ENCODE assay signal across 8 cellular contexts in the genomic region with DNA sequence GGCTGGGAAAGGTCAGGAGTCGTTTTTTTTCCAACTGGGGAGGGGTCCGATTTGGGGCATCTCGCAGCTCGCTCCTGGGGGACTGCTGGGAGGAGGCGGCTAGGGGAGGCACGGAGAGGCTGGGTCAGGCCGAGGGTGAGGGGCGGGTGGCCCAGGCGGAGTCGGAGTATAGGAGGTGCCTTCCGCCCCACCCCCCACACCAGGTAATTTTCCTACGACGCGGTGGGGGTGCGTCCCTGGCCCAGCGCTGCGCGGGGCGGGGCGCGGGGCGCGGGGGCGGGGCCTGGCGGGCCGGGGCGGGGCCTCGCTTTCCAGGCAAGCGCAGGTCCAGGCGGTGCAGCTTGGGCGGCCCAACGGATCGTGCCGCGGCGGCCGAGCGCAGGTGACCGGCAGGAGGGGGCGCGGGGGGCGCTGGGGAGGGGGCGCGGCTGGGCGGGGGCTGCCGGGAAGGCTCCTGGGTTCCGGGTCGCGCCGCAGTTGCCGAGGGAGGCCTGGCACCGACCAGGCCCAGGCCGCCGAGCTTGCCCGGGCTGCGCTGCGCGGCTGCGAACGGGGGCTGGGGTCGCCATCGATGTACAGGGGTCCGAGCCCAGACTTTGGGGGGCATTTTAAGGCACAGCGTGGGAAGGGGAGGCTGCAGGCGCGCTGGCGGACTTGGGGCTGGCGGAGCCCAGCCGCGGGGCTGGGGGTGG. TPM values are rescaled to one million over a fixed set of nuclear protein-coding genes. Genes with fewer than 3 reads are reported as not detected.
A peak's percentile ranks its signal among the peaks of the same experiment; 100 is the strongest.
DNase-seq lines count a peak whose midpoint lies in the region; ATAC-seq and TF ChIP-seq lines count a peak whose summit lies in the region.

A gene with protein sequence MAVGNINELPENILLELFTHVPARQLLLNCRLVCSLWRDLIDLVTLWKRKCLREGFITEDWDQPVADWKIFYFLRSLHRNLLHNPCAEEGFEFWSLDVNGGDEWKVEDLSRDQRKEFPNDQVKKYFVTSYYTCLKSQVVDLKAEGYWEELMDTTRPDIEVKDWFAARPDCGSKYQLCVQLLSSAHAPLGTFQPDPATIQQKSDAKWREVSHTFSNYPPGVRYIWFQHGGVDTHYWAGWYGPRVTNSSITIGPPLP (plus strand): TSS at position 307 of the 692 bp plus-strand sequence. CDS start 959 bp downstream, outside the sequence.

- H3K4me1 ChIP-seq in adipocyte (ENCODE audit: control insufficient read depth, insufficient read depth, low read length), result peaks cover 4% of the 10 kb centered on the region
- H3K4me1 ChIP-seq in right atrium auricular region, result peaks cover 0 to 31% of the 10 kb centered on the region in 2 donors

- H3K79me2 ChIP-seq in SU-DHL-6 (ENCODE audit: insufficient read depth, low read length), result no peaks in the 10 kb centered on the region

- ATAC-seq in HG02759 (IDR thresholded peaks at IDR 0.05; ENCODE audit: unreplicated experiment) (peak; percentile 76), sciatic nerve (peak; percentile 53)

- no peaks in the 10 kb centered on the region for H3F3A ChIP-seq in SU-DHL-6 (ENCODE audit: insufficient read depth)

- H3K36me3 ChIP-seq in SU-DHL-6 (ENCODE audit: low read length) (no peaks in the 10 kb centered on the region), adipocyte (ENCODE audit: control insufficient read depth, insufficient read depth, low read length, severe bottlenecking) (no peaks in the 10 kb centered on the region), right atrium auricular region (peaks cover 17% of the 10 kb centered on the region)

- TF ChIP-seq CTCF in GM12875 (IDR thresholded peaks at IDR 0.05; ENCODE audit: borderline replicate concordance, insufficient read depth, low read depth, low read length) (no peak), SU-DHL-6 (IDR thresholded peaks at IDR 0.05; ENCODE audit: insufficient read depth, low read length, poor library complexity, severe bottlenecking) (no peak), right atrium auricular region (IDR thresholded peaks at IDR 0.05) (no peak)

- no peaks in the 10 kb centered on the region for H4K20me1 ChIP-seq in SU-DHL-6 (ENCODE audit: low read depth, low read length)

- H3K9me3 ChIP-seq in SU-DHL-6 (ENCODE audit: insufficient read depth, low read length) (no peaks in the 10 kb centered on the region), adipocyte (ENCODE audit: control insufficient read depth, low read length) (no peaks in the 10 kb centered on the region), right atrium auricular region (no peaks in the 10 kb centered on the region)

- H3K27ac ChIP-seq in SU-DHL-6 (ENCODE audit: low read depth, low read length) (no peak within 1 kb of the TSS), right atrium auricular region (peak within 1 kb of the TSS; percentile 65 to 79)

- DNase-seq in adipocyte (ENCODE audit: low read depth), result peak; percentile 73
- DNase-seq in right atrium auricular region (ENCODE audit: low spot score), result no peak
- DNase-seq in sciatic nerve (ENCODE audit: low spot score), result peak; percentile 80
- DNase-seq in NCI-H2081 treated with DMSO at 0.1 percent for 48 hours (lab: John Stamatoyannopoulos, UW), result no peak
- no peak for DNase-seq in GF-D8 (lab: John Stamatoyannopoulos, UW)

- no peaks in the 10 kb centered on the region for H3K27me3 ChIP-seq in SU-DHL-6 (ENCODE audit: low read length)
- peaks cover 12% of the 10 kb centered on the region for H3K27me3 ChIP-seq in adipocyte (replicated peaks; ENCODE audit: control insufficient read depth, insufficient read depth, low read length)
- no peaks in the 10 kb centered on the region for H3K27me3 ChIP-seq in right atrium auricular region

- intact Hi-C loops in sciatic nerve (cut with DNase I), result loop anchor here (5.0 kb wide), 1 partner anchor 68 kb away; no protein-coding TSS in a partner anchor

- no peaks in the 10 kb centered on the region for H3K9me2 ChIP-seq in SU-DHL-6 (replicated peaks; ENCODE audit: insufficient read depth, low read length)

- no peak within 1 kb of the TSS for H3K9ac ChIP-seq in SU-DHL-6 (ENCODE audit: low read length)
- H3K9ac ChIP-seq in adipocyte (ENCODE audit: low read length), result peak within 1 kb of the TSS; percentile 68

- H3K4me3 ChIP-seq in GM12875 (ENCODE audit: low read depth, low read length) (peak within 1 kb of the TSS; percentile 62), SU-DHL-6 (ENCODE audit: insufficient read depth, low read length, poor library complexity, severe bottlenecking) (no peak within 1 kb of the TSS), adipocyte (ENCODE audit: low read length) (peak within 1 kb of the TSS; percentile 73), right atrium auricular region (peak within 1 kb of the TSS; percentile 59 to 82)

- no peak within 1 kb of the TSS for H2AFZ ChIP-seq in SU-DHL-6 (ENCODE audit: low read depth, low read length, severe bottlenecking)

- H3K4me2 ChIP-seq in SU-DHL-6 (ENCODE audit: low read depth, low read length, poor library complexity, severe bottlenecking), result peak within 1 kb of the TSS; percentile 31

RNA-seq across cellular contexts. Expression of the gene that starts here (rescaled TPM):
- 10 to 100 TPM; 15.5 to 20.5 TPM for total RNA-seq in right atrium auricular region
- 37.1 TPM for total RNA-seq in sciatic nerve

Comparison
In these comparisons a context has a peak if more than half of its experiments do, and no peak if none do; other contexts are left out.
1. DNase-seq: peak in adipocyte (single experiment) and sciatic nerve (single experiment); none in right atrium auricular region (single experiment), NCI-H2081 treated with DMSO at 0.1 percent for 48 hours (single experiment) and GF-D8 (single experiment).